8 cellular contexts compared by ENCODE assay signal in the genomic region with DNA sequence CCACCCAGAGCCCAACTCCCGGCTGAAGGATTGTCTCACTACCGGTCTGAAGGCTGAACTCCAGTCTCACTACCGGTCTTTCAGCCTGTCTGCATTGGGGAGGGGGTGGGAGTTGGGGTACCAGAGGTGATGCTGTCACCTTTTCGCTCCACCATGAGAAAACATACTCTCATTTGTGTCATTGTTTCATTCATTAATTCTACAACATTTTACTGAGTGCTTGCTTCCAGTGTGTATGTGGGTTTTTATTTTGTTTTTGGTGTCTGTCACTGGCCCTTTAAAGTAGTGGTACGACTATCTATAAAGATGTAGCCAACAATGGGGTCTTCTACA. TPM values are rescaled to one million over a fixed set of nuclear protein-coding genes. Genes with fewer than 3 reads are reported as not detected.
DNase-seq lines count a peak whose midpoint lies in the region; ATAC-seq, FAIRE-seq and TF ChIP-seq lines count a peak whose summit lies in the region.

No MANE protein-coding gene starts in this region.

- H3K23me2 ChIP-seq in H1 (ENCODE audit: low read depth, low read length) = peaks cover 18% of the 10 kb centered on the region

- H2BK20ac ChIP-seq in H1 (ENCODE audit: low read length) = no peak overlapping the region

- H3K27ac ChIP-seq in OCI-LY7 (ENCODE audit: low read depth, low read length, poor library complexity, severe bottlenecking) = peak overlapping the region; percentile 36
- no peak overlapping the region for H3K27ac ChIP-seq in H1 (ENCODE audit: low read depth, low read length)
- H3K27ac ChIP-seq in neuronal stem cell (replicated peaks; ENCODE audit: low read length) = no peak overlapping the region

- DNase-seq in CD14-positive monocyte (ENCODE audit: low spot score) (no peak), OCI-LY7 (ENCODE audit: low spot score) (no peak), H1 (ENCODE audit: low read depth in 1 of 2, low spot score in 2 of 2) (no peak), neuronal stem cell (ENCODE audit: low spot score) (no peak), NCI-H446 treated with DMSO at 0.1 percent for 48 hours (lab: John Stamatoyannopoulos, UW) (no peak), NCI-H2081 treated with DMSO at 0.1 percent for 48 hours (lab: John Stamatoyannopoulos, UW) (no peak)
- DNase-seq in stimulated activated CD4-positive, alpha-beta T cell treated with anti-CD3 and anti-CD28 coated beads, Interleukin-1b, Interleukin-23, amount 100 ng/mL, for 48 hours = no peak

- H2BK15ac ChIP-seq in H1 (ENCODE audit: low read length) (no peak overlapping the region), neuronal stem cell (ENCODE audit: low read length) (no peak overlapping the region)

- POLR2A ChIA-PET in OCI-LY7 (lab: Charles Lee) (interaction anchor here (1.0 kb wide), 1 partner anchor 167 kb away, joined by 3 read pairs; no protein-coding TSS in a partner anchor), H1 (lab: Charles Lee; ENCODE audit: partially characterized antibody) (interaction anchor here (0.8 to 5.3 kb wide), 6 partner anchors 11 to 122 kb away, joined by 3 to 25 read pairs (median 7); a partner anchor contains a TSS)

- H2BK120ac ChIP-seq in H1 (replicated peaks; ENCODE audit: low read depth, low read length) (no peak overlapping the region), neuronal stem cell (ENCODE audit: low read depth, low read length) (no peak overlapping the region)

- H3K79me2 ChIP-seq in OCI-LY7 (ENCODE audit: insufficient read depth, low read depth, low read length) (peaks cover 32% of the 10 kb centered on the region), H1 (ENCODE audit: control insufficient read depth in 1 of 2, insufficient read depth in 2 of 2, low read length in 2 of 2) (peaks cover 12 to 20% of the 10 kb centered on the region in 2 experiments)

- H3K79me1 ChIP-seq in H1 (ENCODE audit: low read depth, low read length) = peaks cover 15% of the 10 kb centered on the region; the same call in 1 of the 2 replicates
- H3K79me1 ChIP-seq in neuronal stem cell (ENCODE audit: low read depth, low read length) = peaks cover 13% of the 10 kb centered on the region

- no peak overlapping the region for H3K56ac ChIP-seq in H1 (replicated peaks; ENCODE audit: insufficient read length, low read depth, low read length)

- H3K14ac ChIP-seq in H1 (ENCODE audit: insufficient read length) = no peak overlapping the region
- no peak overlapping the region for H3K14ac ChIP-seq in neuronal stem cell (ENCODE audit: low read length)

- H3K27me3 Mint-ChIP-seq in CD14-positive monocyte (ENCODE audit: low read depth in 3 of 3) = peaks cover 7 to 13% (median 7%) of the 10 kb centered on the region in 3 donors

- peaks cover 0 to 3% (median 0%) of the 10 kb centered on the region in 7 donors for H3K9me3 Mint-ChIP-seq in CD14-positive monocyte

- peak overlapping the region; percentile 46 for H3K4me3 ChIP-seq in OCI-LY7 (ENCODE audit: low read depth, low read length, poor library complexity, severe bottlenecking)
- H3K4me3 ChIP-seq in H1 (ENCODE audit: extremely low read depth in 1 of 4, insufficient read depth in 2 of 4, low read depth in 3 of 4, low read length in 4 of 4) = peak overlapping the region; percentile 14 to 51 (median 22); a peak in 5 of 8 replicates
- peak overlapping the region in 1 of 2 donors; percentile 15 for H3K4me3 ChIP-seq in neuronal stem cell (ENCODE audit: low read length in 2 of 2)

- no peaks in the 10 kb centered on the region for H3K9me2 ChIP-seq in OCI-LY7 (ENCODE audit: insufficient read depth, low read length)

- H3K4me1 ChIP-seq in OCI-LY7 (ENCODE audit: insufficient read depth, low read length, poor library complexity, severe bottlenecking) (peaks cover 43% of the 10 kb centered on the region), H1 (replicated peaks in 1 of 4; ENCODE audit: control insufficient read depth in 3 of 4, insufficient read depth in 4 of 4, low read length in 3 of 4) (peaks cover 3 to 26% (median 7%) of the 10 kb centered on the region in 4 experiments; a peak in 6 of 7 replicates), neuronal stem cell (ENCODE audit: control insufficient read depth in 2 of 2, insufficient read depth in 1 of 2, low read depth in 1 of 2, low read length in 2 of 2) (peaks cover 29 to 39% of the 10 kb centered on the region in 2 donors)

- no peak overlapping the region for H3K4ac ChIP-seq in H1 (replicated peaks; ENCODE audit: insufficient read length, low read depth, low read length)
- H3K4ac ChIP-seq in neuronal stem cell (ENCODE audit: low read length) = no peak overlapping the region

- H2BK12ac ChIP-seq in H1 (ENCODE audit: low read depth, low read length) (no peak overlapping the region), neuronal stem cell (ENCODE audit: low read length) (no peak overlapping the region)

- BruUV-seq in OCI-LY7 (replicated peaks; lab: Mats Ljungman, UMichigan) = no TSS peak

- TF ChIP-seq POLR2A in H1 (IDR thresholded peaks at IDR 0.05; ENCODE audit: control extremely low read depth in 1 of 2, low read depth in 2 of 2, low read length in 2 of 2) = no peak

- no peak overlapping the region for H2BK5ac ChIP-seq in H1 (ENCODE audit: low read depth, low read length)
- no peak overlapping the region for H2BK5ac ChIP-seq in neuronal stem cell (ENCODE audit: low read length)

- H2AK5ac ChIP-seq in H1 (ENCODE audit: low read depth, low read length) (no peak overlapping the region), neuronal stem cell (ENCODE audit: low read depth, low read length) (no peak overlapping the region)

- no peak for TF ChIP-seq RAD21 in H1 (IDR thresholded peaks at IDR 0.05 in 1 of 2, conservative IDR thresholded peaks at IDR 0.05 in 1 of 2; ENCODE audit: low read depth in 2 of 2, low read length in 2 of 2)

- intact Hi-C loops in CD14-positive monocyte (cut with micrococcal nuclease) = loop anchor here in 1 of 2 donors (10.0 kb wide), 1 partner anchor 208 kb away; a partner anchor contains a TSS
- intact Hi-C loops in OCI-LY7 (cut with micrococcal nuclease; ENCODE audit: unreplicated experiment) = loop anchor here (5.0 kb wide), 2 partner anchors 230 to 510 kb away; a partner anchor contains a TSS

- no peak for FAIRE-seq in H1 (lab: Jason Lieb, UNC)

- H3K9ac ChIP-seq in H1 (replicated peaks in 1 of 4; ENCODE audit: extremely low read depth in 1 of 4, low read depth in 3 of 4, low read length in 3 of 4) (no peak overlapping the region), neuronal stem cell (ENCODE audit: low read depth, low read length, poor library complexity) (no peak overlapping the region)

- H4K91ac ChIP-seq in H1 (replicated peaks; ENCODE audit: insufficient read length, low read length) = no peak overlapping the region
- H4K91ac ChIP-seq in neuronal stem cell (ENCODE audit: low read depth, low read length, poor library complexity) = no peak overlapping the region

- H3K9me3 ChIP-seq in OCI-LY7 (ENCODE audit: low read length) (no peaks in the 10 kb centered on the region), H1 (ENCODE audit: insufficient read depth in 2 of 2, low read depth in 1 of 2, low read length in 1 of 2) (no peaks in the 10 kb centered on the region), neuronal stem cell (replicated peaks in 1 of 2; ENCODE audit: control insufficient read depth in 2 of 2, insufficient read depth in 1 of 2, low read depth in 1 of 2, low read length in 2 of 2) (no peaks in the 10 kb centered on the region)

- peak overlapping the region; percentile 82 to 96 for H3K4me3 Mint-ChIP-seq in CD14-positive monocyte

- peaks cover 44% of the 10 kb centered on the region for H3K4me1 Mint-ChIP-seq in CD14-positive monocyte

- H3K18ac ChIP-seq in H1 (ENCODE audit: extremely low read depth, low read length) = no peak overlapping the region
- no peak overlapping the region for H3K18ac ChIP-seq in neuronal stem cell (ENCODE audit: low read length)

- H4K8ac ChIP-seq in H1 (ENCODE audit: extremely low read depth, insufficient read depth, low read length) (no peak overlapping the region), neuronal stem cell (ENCODE audit: low read depth, low read length) (no peak overlapping the region)

- H3K27me3 ChIP-seq in H1 (replicated peaks in 1 of 4; ENCODE audit: control insufficient read depth in 3 of 4, extremely low read depth in 1 of 4, insufficient read depth in 3 of 4, low read length in 3 of 4) (peaks cover 8 to 26% (median 22%) of the 10 kb centered on the region in 4 experiments), neuronal stem cell (ENCODE audit: control insufficient read depth in 3 of 3, insufficient read depth in 3 of 3, low read depth in 1 of 3, low read length in 3 of 3) (peaks cover 0 to 13% (median 3%) of the 10 kb centered on the region in 3 experiments)

- peak overlapping the region; percentile 84 to 95 (median 92) for H3K27ac Mint-ChIP-seq in CD14-positive monocyte

- peaks cover 42% of the 10 kb centered on the region for H3K36me3 ChIP-seq in OCI-LY7 (ENCODE audit: insufficient read depth, low read length)
- H3K36me3 ChIP-seq in H1 (ENCODE audit: control insufficient read depth in 2 of 4, insufficient read depth in 4 of 4, low read length in 3 of 4) = peaks cover 17 to 32% (median 22%) of the 10 kb centered on the region in 4 experiments
- peaks cover 19 to 45% of the 10 kb centered on the region in 2 donors for H3K36me3 ChIP-seq in neuronal stem cell (replicated peaks in 1 of 2; ENCODE audit: control insufficient read depth in 2 of 2, insufficient read depth in 2 of 2, low read length in 2 of 2)

- H3K23ac ChIP-seq in H1 (ENCODE audit: insufficient read length) (no peak overlapping the region), neuronal stem cell (ENCODE audit: low read depth, low read length, poor library complexity) (no peak overlapping the region)

- TF ChIP-seq CTCF in CD14-positive monocyte (IDR thresholded peaks at IDR 0.05) (no peak), OCI-LY7 (conservative IDR thresholded peaks at IDR 0.05; ENCODE audit: low read length) (no peak), H1 (IDR thresholded peaks at IDR 0.05; ENCODE audit: control extremely low read depth in 1 of 3, insufficient read depth in 1 of 3, low read depth in 1 of 3, low read length in 3 of 3) (no peak)

- H4K20me1 ChIP-seq in OCI-LY7 (ENCODE audit: insufficient read depth, low read length) (no peaks in the 10 kb centered on the region), H1 (replicated peaks in 1 of 2; ENCODE audit: control insufficient read depth in 1 of 2, insufficient read depth in 2 of 2, low read length in 2 of 2) (peaks cover 3 to 5% of the 10 kb centered on the region in 2 experiments)

- H3K36me3 Mint-ChIP-seq in CD14-positive monocyte = peaks cover 17 to 31% of the 10 kb centered on the region in 2 donors

- ATAC-seq in HG02870 (IDR thresholded peaks at IDR 0.05; ENCODE audit: unreplicated experiment) = no peak

- H3K4me2 ChIP-seq in OCI-LY7 (ENCODE audit: low read length) (peak overlapping the region; percentile 81), H1 (ENCODE audit: insufficient read depth in 1 of 2, low read depth in 2 of 2, low read length in 2 of 2) (peak overlapping the region; percentile 75 to 95), neuronal stem cell (ENCODE audit: insufficient read depth, low read length, poor library complexity, severe bottlenecking) (peak overlapping the region; percentile 42)

- H2AFZ ChIP-seq in OCI-LY7 (ENCODE audit: low read length) = peak overlapping the region; percentile 43; the same call in 1 of the 2 replicates
- no peak overlapping the region for H2AFZ ChIP-seq in H1 (ENCODE audit: low read length)
- H2AFZ ChIP-seq in neuronal stem cell (ENCODE audit: low read length) = peak overlapping the region; percentile 2

- WGBS in H1 (ENCODE audit: extremely low coverage in 1 of 2, insufficient coverage in 1 of 2, insufficient read length in 1 of 2, insufficient replicate concordance in 2 of 2, low coverage in 1 of 2, low lambda C conversion rate in 2 of 2, missing lambda C conversion rate in 1 of 2), 2 experiments = 10% methylated on average over 5 of the region's 5 CpGs; no CpG with 5 or more reads in 1 of the 2 experiments
- WGBS in neuronal stem cell (ENCODE audit: extremely low coverage in 2 of 2, insufficient read length in 2 of 2, insufficient replicate concordance in 1 of 2), 2 donors = no CpG with 5 or more reads among the region's 5 CpGs

- H4K5ac ChIP-seq in H1 (ENCODE audit: insufficient read length, low read depth, low read length) = no peak overlapping the region

- no peak for TF ChIP-seq EP300 in H1 (IDR thresholded peaks at IDR 0.05; ENCODE audit: borderline replicate concordance in 1 of 2, low read depth in 2 of 2, low read length in 2 of 2)

- CTCF ChIA-PET in OCI-LY7 (lab: Charles Lee; ENCODE audit: unreplicated experiment) (interaction anchor here (0.9 kb wide), 1 partner anchor 122 kb away, joined by 3 read pairs; no protein-coding TSS in a partner anchor), H1 (lab: Charles Lee; ENCODE audit: partially characterized antibody) (no interaction called here)

RNA-seq across cellular contexts. Expression of a gene that starts 0.5 kb away (rescaled TPM):
- polyA plus RNA-seq in CD14-positive monocyte (10 to 100 TPM; 27.4 to 38.4 TPM), H1 (2011; rRNA removed) (311 and 368 TPM in 2 replicates)
- total RNA-seq in OCI-LY7 (2014; rRNA removed; shearing (Covaris generic)) = 272 and 280 TPM in 2 replicates
- 172 and 192 TPM in 2 replicates for total RNA-seq in OCI-LY7 (2022)
- total RNA-seq in H1 (2021; fragmentation: NEBNext Ultra II Directional; extraction: Animal tissue kit (Norgen Biotek cat#: 25700)) = 174 and 180 TPM in 2 replicates
- 368 TPM for polyA plus RNA-seq in H1 (2011; cell fraction: cytosol; rRNA removed)
- 288 TPM for polyA plus RNA-seq in H1 (2011; cell fraction: nucleus; rRNA removed)
- polyA plus RNA-seq in H1 (2012, experiment 1 of 2) = 210 to 260 TPM (median 226 TPM) in 4 replicates
- 272 TPM for polyA plus RNA-seq in H1 (2012, experiment 2 of 2)
- 111 TPM for polyA plus RNA-seq in H1 (2013, experiment 1 of 2)
- 105 TPM for polyA plus RNA-seq in H1 (2013, experiment 2 of 2)
- polyA minus RNA-seq in H1 (2011; rRNA and poly(A)+ RNA removed) = 218 and 329 TPM in 2 replicates
- polyA minus RNA-seq in H1 (2011; cell fraction: cytosol; rRNA and poly(A)+ RNA removed) = 110 TPM
- polyA minus RNA-seq in H1 (2011; cell fraction: nucleus; rRNA and poly(A)+ RNA removed) = 99.0 TPM
- 157 TPM for polyA plus RNA-seq in neuronal stem cell (2013, experiment 1 of 2)
- polyA plus RNA-seq in neuronal stem cell (2013, experiment 2 of 2) = 144 TPM

RNA-seq across cellular contexts. Expression of a gene that starts 2.3 kb away (rescaled TPM):
- polyA plus RNA-seq in CD14-positive monocyte (under 1 TPM; 0.14 to 0.23 TPM), H1 (2011; rRNA removed) (6.6 and 7.8 TPM in 2 replicates)
- 29.3 and 29.4 TPM in 2 replicates for total RNA-seq in OCI-LY7 (2014; rRNA removed; shearing (Covaris generic))
- 46.2 and 47.7 TPM in 2 replicates for total RNA-seq in OCI-LY7 (2022)
- 6.1 and 6.4 TPM in 2 replicates for total RNA-seq in H1 (2021; fragmentation: NEBNext Ultra II Directional; extraction: Animal tissue kit (Norgen Biotek cat#: 25700))
- polyA plus RNA-seq in H1 (2011; cell fraction: cytosol; rRNA removed) = 7.0 TPM
- polyA plus RNA-seq in H1 (2011; cell fraction: nucleus; rRNA removed) = 13.3 TPM
- 4.7 to 8.7 TPM (median 8.1 TPM) in 4 replicates for polyA plus RNA-seq in H1 (2012, experiment 1 of 2)
- polyA plus RNA-seq in H1 (2012, experiment 2 of 2) = 8.9 TPM
- polyA plus RNA-seq in H1 (2013, experiment 1 of 2) = 4.9 TPM
- 4.5 TPM for polyA plus RNA-seq in H1 (2013, experiment 2 of 2)
- 5.9 and 6.2 TPM in 2 replicates for polyA minus RNA-seq in H1 (2011; rRNA and poly(A)+ RNA removed)
- polyA minus RNA-seq in H1 (2011; cell fraction: cytosol; rRNA and poly(A)+ RNA removed) = 3.5 TPM
- polyA minus RNA-seq in H1 (2011; cell fraction: nucleus; rRNA and poly(A)+ RNA removed) = 4.1 TPM
- 14.0 TPM for polyA plus RNA-seq in neuronal stem cell (2013, experiment 1 of 2)
- 14.6 TPM for polyA plus RNA-seq in neuronal stem cell (2013, experiment 2 of 2)

RNA-seq across cellular contexts. Expression of a gene that starts 7.8 kb away (rescaled TPM):
- polyA plus RNA-seq in CD14-positive monocyte (10 to 100 TPM; 43.0 to 48.1 TPM), H1 (2011; rRNA removed) (23.3 and 31.4 TPM in 2 replicates)
- 0.80 and 2.4 TPM in 2 replicates for total RNA-seq in OCI-LY7 (2014; rRNA removed; shearing (Covaris generic))
- 6.3 and 6.4 TPM in 2 replicates for total RNA-seq in OCI-LY7 (2022)
- total RNA-seq in H1 (2021; fragmentation: NEBNext Ultra II Directional; extraction: Animal tissue kit (Norgen Biotek cat#: 25700)) = 15.2 and 15.8 TPM in 2 replicates
- polyA plus RNA-seq in H1 (2011; cell fraction: cytosol; rRNA removed) = 22.7 TPM
- 12.1 TPM for polyA plus RNA-seq in H1 (2011; cell fraction: nucleus; rRNA removed)
- polyA plus RNA-seq in H1 (2012, experiment 1 of 2) = 14.1 to 22.6 TPM (median 19.5 TPM) in 4 replicates
- 20.3 TPM for polyA plus RNA-seq in H1 (2012, experiment 2 of 2)
- 15.8 TPM for polyA plus RNA-seq in H1 (2013, experiment 1 of 2)
- 17.6 TPM for polyA plus RNA-seq in H1 (2013, experiment 2 of 2)
- polyA minus RNA-seq in H1 (2011; rRNA and poly(A)+ RNA removed) = 26.3 and 33.9 TPM in 2 replicates
- polyA minus RNA-seq in H1 (2011; cell fraction: cytosol; rRNA and poly(A)+ RNA removed) = 11.2 TPM
- 15.2 TPM for polyA minus RNA-seq in H1 (2011; cell fraction: nucleus; rRNA and poly(A)+ RNA removed)
- 24.9 TPM for polyA plus RNA-seq in neuronal stem cell (2013, experiment 1 of 2)
- polyA plus RNA-seq in neuronal stem cell (2013, experiment 2 of 2) = 25.4 TPM

RNA-seq across cellular contexts. Expression of a gene that starts 14.1 kb away (rescaled TPM):
- polyA plus RNA-seq in CD14-positive monocyte = under 1 TPM; 0.20 to 0.65 TPM
- total RNA-seq in OCI-LY7 (2014; rRNA removed; shearing (Covaris generic)) = 10.7 and 14.8 TPM in 2 replicates
- total RNA-seq in OCI-LY7 (2022) = 26.5 and 28.8 TPM in 2 replicates
- 1.5 and 1.7 TPM in 2 replicates for total RNA-seq in H1 (2021; fragmentation: NEBNext Ultra II Directional; extraction: Animal tissue kit (Norgen Biotek cat#: 25700))
- polyA plus RNA-seq in H1 (2011; rRNA removed) = 1.5 and 1.8 TPM in 2 replicates
- 1.4 TPM for polyA plus RNA-seq in H1 (2011; cell fraction: cytosol; rRNA removed)
- 6.8 TPM for polyA plus RNA-seq in H1 (2011; cell fraction: nucleus; rRNA removed)
- 1.7 to 2.6 TPM (median 2.1 TPM) in 4 replicates for polyA plus RNA-seq in H1 (2012, experiment 1 of 2)
- 0.91 TPM for polyA plus RNA-seq in H1 (2012, experiment 2 of 2)
- polyA plus RNA-seq in H1 (2013, experiment 1 of 2) = 1.0 TPM
- polyA plus RNA-seq in H1 (2013, experiment 2 of 2) = 1.3 TPM
- polyA minus RNA-seq in H1 (2011; rRNA and poly(A)+ RNA removed) = 0.63 and 0.98 TPM in 2 replicates
- 2.1 TPM for polyA minus RNA-seq in H1 (2011; cell fraction: cytosol; rRNA and poly(A)+ RNA removed)
- polyA minus RNA-seq in H1 (2011; cell fraction: nucleus; rRNA and poly(A)+ RNA removed) = 2.8 TPM
- polyA plus RNA-seq in neuronal stem cell (2013, experiment 1 of 2) = 4.2 TPM
- 4.0 TPM for polyA plus RNA-seq in neuronal stem cell (2013, experiment 2 of 2)

RNA-seq across cellular contexts. Expression of a gene that starts 14.2 kb away (rescaled TPM):
- polyA plus RNA-seq in CD14-positive monocyte (not detected), H1 (2011; rRNA removed) (2.6 and 2.9 TPM in 2 replicates)
- 6.5 and 7.1 TPM in 2 replicates for total RNA-seq in OCI-LY7 (2014; rRNA removed; shearing (Covaris generic))
- total RNA-seq in OCI-LY7 (2022) = 6.6 and 6.9 TPM in 2 replicates
- total RNA-seq in H1 (2021; fragmentation: NEBNext Ultra II Directional; extraction: Animal tissue kit (Norgen Biotek cat#: 25700)) = 2.3 and 3.3 TPM in 2 replicates
- 2.5 TPM for polyA plus RNA-seq in H1 (2011; cell fraction: cytosol; rRNA removed)
- polyA plus RNA-seq in H1 (2011; cell fraction: nucleus; rRNA removed) = 6.3 TPM
- 1.9 to 2.5 TPM (median 2.3 TPM) in 4 replicates for polyA plus RNA-seq in H1 (2012, experiment 1 of 2)
- polyA plus RNA-seq in H1 (2012, experiment 2 of 2) = 1.9 TPM
- 1.4 TPM for polyA plus RNA-seq in H1 (2013, experiment 1 of 2)
- polyA plus RNA-seq in H1 (2013, experiment 2 of 2) = 1.2 TPM
- polyA minus RNA-seq in H1 (2011; rRNA and poly(A)+ RNA removed) = 2.0 and 2.1 TPM in 2 replicates
- polyA minus RNA-seq in H1 (2011; cell fraction: cytosol; rRNA and poly(A)+ RNA removed) = 4.8 TPM
- 4.4 TPM for polyA minus RNA-seq in H1 (2011; cell fraction: nucleus; rRNA and poly(A)+ RNA removed)
- 0.35 TPM for polyA plus RNA-seq in neuronal stem cell (2013, experiment 1 of 2)
- polyA plus RNA-seq in neuronal stem cell (2013, experiment 2 of 2) = 0.40 TPM
